In genomic region chr19:56671613-56671994, GRCh38 we compare ENCODE assay signal across 9 cellular contexts. TPM values are rescaled to one million over a fixed set of nuclear protein-coding genes. Genes with fewer than 3 reads are reported as not detected.
DNase-seq lines count a peak whose midpoint lies in the region; TF ChIP-seq lines count a peak whose summit lies in the region.
"Had no signal": no experiment of that assay in that cellular context is flagged by ENCODE, and none has a peak within 500 bp of the region (broad histone marks: within the 10 kb centered on the region; RNA-seq: fewer than 3 reads in every experiment).

Gene ZNF835 (minus strand): TSS chr19:56671757. CDS start chr19:56665198, 6,559 bp downstream.

- DNase-seq in NCI-H510A treated with DMSO at 0.1 percent for 48 hours (lab: John Stamatoyannopoulos, UW), result peak; percentile 0
- DNase-seq in NCI-H510A (lab: John Stamatoyannopoulos, UW), result no peak
- DNase-seq in activated T-helper 1 cell treated with anti-CD3 and anti-CD28 coated beads, Interleukin-2, amount 50 U/mL, for 16 hours (ENCODE audit: low read depth in 1 of 2, low spot score in 1 of 2), result peak; percentile 50 to 67
- DNase-seq in fibroblast of villous mesenchyme (ENCODE audit: low read depth), result peak; percentile 17
- DNase-seq in suprapubic skin (ENCODE audit: low spot score in 2 of 2), result peak; percentile 86 to 91
- no peak for DNase-seq in NCI-H2107 treated with DMSO at 0.1 percent for 48 hours (lab: John Stamatoyannopoulos, UW; ENCODE audit: unreplicated experiment)
- DNase-seq in NCI-H748 (lab: John Stamatoyannopoulos, UW; ENCODE audit: unreplicated experiment), result no peak

- H3K4me1 ChIP-seq in parathyroid adenoma, result peaks cover 8% of the 10 kb centered on the region
- H3K4me1 ChIP-seq in suprapubic skin, result peaks cover 17% of the 10 kb centered on the region
- H3K4me1 ChIP-seq: A549 had no signal

- H3K27me3 ChIP-seq in parathyroid adenoma (ENCODE audit: control insufficient read depth, insufficient read depth, low read length) (no peaks in the 10 kb centered on the region), suprapubic skin (no peaks in the 10 kb centered on the region)

- H3K79me2 ChIP-seq in parathyroid adenoma, result no peaks in the 10 kb centered on the region

- peak within 1 kb of the TSS; percentile 20 for H3K27ac ChIP-seq in parathyroid adenoma
- H3K27ac ChIP-seq in suprapubic skin, result no peak within 1 kb of the TSS
- H3K27ac ChIP-seq: A549 had no signal

- H3K4me2 ChIP-seq in parathyroid adenoma (ENCODE audit: low read length), result peak within 1 kb of the TSS; percentile 72
- H3K4me2 ChIP-seq: A549 had no signal

- H3K9ac ChIP-seq in parathyroid adenoma, result no peak within 1 kb of the TSS

- H3K9me3 ChIP-seq in parathyroid adenoma (ENCODE audit: control insufficient read depth, low read length) (no peaks in the 10 kb centered on the region), suprapubic skin (peaks cover 4% of the 10 kb centered on the region)

- no peak within 1 kb of the TSS for H3K4me3 ChIP-seq in fibroblast of villous mesenchyme (ENCODE audit: low read depth, low read length)
- H3K4me3 ChIP-seq in parathyroid adenoma (ENCODE audit: low read depth, low read length), result peak within 1 kb of the TSS; percentile 71
- peak within 1 kb of the TSS; percentile 60 for H3K4me3 ChIP-seq in suprapubic skin
- H3K4me3 ChIP-seq: A549 had no signal

- TF ChIP-seq CTCF in fibroblast of villous mesenchyme (IDR thresholded peaks at IDR 0.05; ENCODE audit: insufficient read depth, low read depth, low read length) (no peak), parathyroid adenoma (IDR thresholded peaks at IDR 0.05) (peak; percentile 52), suprapubic skin (IDR thresholded peaks at IDR 0.05) (peak in 1 of 2 donors; percentile 39)

- TF ChIP-seq EP300 in suprapubic skin (IDR thresholded peaks at IDR 0.05), result no peak

- TF ChIP-seq POLR2A in suprapubic skin (IDR thresholded peaks at IDR 0.05), result no peak

- WGBS in suprapubic skin, result 17% methylated on average over 6 of the region's 32 CpGs

- no peaks in the 10 kb centered on the region for H3K36me3 ChIP-seq in parathyroid adenoma (ENCODE audit: control insufficient read depth, insufficient read depth, low read length)
- H3K36me3 ChIP-seq in suprapubic skin, result no peaks in the 10 kb centered on the region

- peak within 1 kb of the TSS; percentile 88 for H2AFZ ChIP-seq in parathyroid adenoma

RNA-seq across cellular contexts. Expression of gene ZNF835, which starts in this region (rescaled TPM):
- total RNA-seq in fibroblast of villous mesenchyme (0.32 TPM in 1 of 2 replicates, not detected in the other), suprapubic skin (1 to 10 TPM in 3 of 4 donors, under 1 TPM in 1; 0.34 to 2.0 (median 1.5) TPM)

Comparison
In these comparisons a context has a peak if more than half of its experiments do, and no peak if none do; other contexts are left out.
1. DNase-seq: peak in NCI-H510A treated with DMSO at 0.1 percent for 48 hours (single experiment), activated T-helper 1 cell treated with anti-CD3 and anti-CD28 coated beads, Interleukin-2, amount 50 U/mL, for 16 hours (2 of 2) and suprapubic skin (2 of 2); none in NCI-H510A (single experiment), NCI-H2107 treated with DMSO at 0.1 percent for 48 hours (single experiment) and NCI-H748 (single experiment).
2. Peak in DNase-seq in fibroblast of villous mesenchyme; RNA of the gene not detected or under 1 TPM.